1 cellular context compared by ENCODE assay signal in genomic region chr6:37819177-37819801, GRCh38.
A peak's percentile ranks its signal among the peaks of the same experiment; 100 is the strongest.
TF ChIP-seq lines count a peak whose summit lies in the region.

A gene with protein sequence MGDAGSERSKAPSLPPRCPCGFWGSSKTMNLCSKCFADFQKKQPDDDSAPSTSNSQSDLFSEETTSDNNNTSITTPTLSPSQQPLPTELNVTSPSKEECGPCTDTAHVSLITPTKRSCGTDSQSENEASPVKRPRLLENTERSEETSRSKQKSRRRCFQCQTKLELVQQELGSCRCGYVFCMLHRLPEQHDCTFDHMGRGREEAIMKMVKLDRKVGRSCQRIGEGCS (plus strand): TSS chr6:37819727. CDS start chr6:37819946, 219 bp downstream.

TF ChIP-seq in HEK293, 187 proteins besides CTCF, POLR2A, EP300 and RAD21 (continued from another document and continues in another):
- TF ChIP-seq BCL6B (tag by site-specific recombination; IDR thresholded peaks at IDR 0.05) (no peak), TRIM28 (IDR thresholded peaks at IDR 0.05; ENCODE audit: borderline replicate concordance, low read length) (0 out of 2 replicates have a peak, but pooled peaks have one; percentile 47), ZFP41 (tag by site-specific recombination; IDR thresholded peaks at IDR 0.05; ENCODE audit: borderline replicate concordance) (no peak), SCRT1 (tag by site-specific recombination; IDR thresholded peaks at IDR 0.05; ENCODE audit: borderline replicate concordance) (no peak), YY2 (tag by site-specific recombination; IDR thresholded peaks at IDR 0.05) (peak; percentile 87), ZNF501 (tag by site-specific recombination; IDR thresholded peaks at IDR 0.05) (peak; percentile 82), GLIS2 (tag by site-specific recombination; IDR thresholded peaks at IDR 0.05) (peak; percentile 98), ZNF324 (tag by site-specific recombination; IDR thresholded peaks at IDR 0.05) (0 out of 2 replicates have a peak, but pooled peaks have one; percentile 83), KLF8 (tag by site-specific recombination; IDR thresholded peaks at IDR 0.05) (peak; percentile 98), ZNF776 (tag by site-specific recombination; IDR thresholded peaks at IDR 0.05; ENCODE audit: borderline replicate concordance) (no peak), ZNF473 (tag by site-specific recombination; IDR thresholded peaks at IDR 0.05) (no peak), PATZ1 (tag by site-specific recombination; IDR thresholded peaks at IDR 0.05) (peak; percentile 96), TSHZ1 (tag by site-specific recombination; IDR thresholded peaks at IDR 0.05; ENCODE audit: borderline replicate concordance) (peak; percentile 40; the same call in 1 of the 2 replicates), ZFP69B (tag by site-specific recombination; IDR thresholded peaks at IDR 0.05) (peak; percentile 44; the same call in 1 of the 2 replicates), ZBTB6 (tag by site-specific recombination; IDR thresholded peaks at IDR 0.05) (peak; percentile 41; the same call in 1 of the 2 replicates), ZNF530 (tag by site-specific recombination; IDR thresholded peaks at IDR 0.05; ENCODE audit: low read depth) (no peak), OSR2 (tag by site-specific recombination; IDR thresholded peaks at IDR 0.05) (no peak), SP2 (tag by site-specific recombination; IDR thresholded peaks at IDR 0.05) (peak; percentile 81), SP7 (tag by site-specific recombination; IDR thresholded peaks at IDR 0.05) (peak; percentile 79), ZSCAN5A (tag by site-specific recombination; IDR thresholded peaks at IDR 0.05) (peak; percentile 82; the same call in 1 of the 2 replicates), TCF7L2 (IDR thresholded peaks at IDR 0.05; ENCODE audit: borderline replicate concordance, low read depth, low read length) (peak; percentile 60; the same call in 1 of the 2 replicates), ZBTB11 (tag by site-specific recombination; conservative IDR thresholded peaks at IDR 0.05; ENCODE audit: low read depth) (peak; percentile 58), ZNF248 (tag by site-specific recombination; IDR thresholded peaks at IDR 0.05) (no peak), REPIN1 (tag by site-specific recombination; IDR thresholded peaks at IDR 0.05; ENCODE audit: low read depth) (peak; percentile 71; the same call in 1 of the 2 replicates), ZNF660 (tag by site-specific recombination; IDR thresholded peaks at IDR 0.05) (no peak)
- TF ChIP-seq, protein P1, sequence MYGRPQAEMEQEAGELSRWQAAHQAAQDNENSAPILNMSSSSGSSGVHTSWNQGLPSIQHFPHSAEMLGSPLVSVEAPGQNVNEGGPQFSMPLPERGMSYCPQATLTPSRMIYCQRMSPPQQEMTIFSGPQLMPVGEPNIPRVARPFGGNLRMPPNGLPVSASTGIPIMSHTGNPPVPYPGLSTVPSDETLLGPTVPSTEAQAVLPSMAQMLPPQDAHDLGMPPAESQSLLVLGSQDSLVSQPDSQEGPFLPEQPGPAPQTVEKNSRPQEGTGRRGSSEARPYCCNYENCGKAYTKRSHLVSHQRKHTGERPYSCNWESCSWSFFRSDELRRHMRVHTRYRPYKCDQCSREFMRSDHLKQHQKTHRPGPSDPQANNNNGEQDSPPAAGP (tag by site-specific recombination; IDR thresholded peaks at IDR 0.05) = peak; percentile 87
- TF ChIP-seq, protein P2, sequence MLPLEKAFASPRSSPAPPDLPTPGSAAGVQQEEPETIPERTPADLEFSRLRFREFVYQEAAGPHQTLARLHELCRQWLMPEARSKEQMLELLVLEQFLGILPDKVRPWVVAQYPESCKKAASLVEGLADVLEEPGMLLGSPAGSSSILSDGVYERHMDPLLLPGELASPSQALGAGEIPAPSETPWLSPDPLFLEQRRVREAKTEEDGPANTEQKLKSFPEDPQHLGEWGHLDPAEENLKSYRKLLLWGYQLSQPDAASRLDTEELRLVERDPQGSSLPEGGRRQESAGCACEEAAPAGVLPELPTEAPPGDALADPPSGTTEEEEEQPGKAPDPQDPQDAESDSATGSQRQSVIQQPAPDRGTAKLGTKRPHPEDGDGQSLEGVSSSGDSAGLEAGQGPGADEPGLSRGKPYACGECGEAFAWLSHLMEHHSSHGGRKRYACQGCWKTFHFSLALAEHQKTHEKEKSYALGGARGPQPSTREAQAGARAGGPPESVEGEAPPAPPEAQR (tag by site-specific recombination; IDR thresholded peaks at IDR 0.05) = no peak; the same call in none of the 2 replicates
- TF ChIP-seq, protein P3, sequence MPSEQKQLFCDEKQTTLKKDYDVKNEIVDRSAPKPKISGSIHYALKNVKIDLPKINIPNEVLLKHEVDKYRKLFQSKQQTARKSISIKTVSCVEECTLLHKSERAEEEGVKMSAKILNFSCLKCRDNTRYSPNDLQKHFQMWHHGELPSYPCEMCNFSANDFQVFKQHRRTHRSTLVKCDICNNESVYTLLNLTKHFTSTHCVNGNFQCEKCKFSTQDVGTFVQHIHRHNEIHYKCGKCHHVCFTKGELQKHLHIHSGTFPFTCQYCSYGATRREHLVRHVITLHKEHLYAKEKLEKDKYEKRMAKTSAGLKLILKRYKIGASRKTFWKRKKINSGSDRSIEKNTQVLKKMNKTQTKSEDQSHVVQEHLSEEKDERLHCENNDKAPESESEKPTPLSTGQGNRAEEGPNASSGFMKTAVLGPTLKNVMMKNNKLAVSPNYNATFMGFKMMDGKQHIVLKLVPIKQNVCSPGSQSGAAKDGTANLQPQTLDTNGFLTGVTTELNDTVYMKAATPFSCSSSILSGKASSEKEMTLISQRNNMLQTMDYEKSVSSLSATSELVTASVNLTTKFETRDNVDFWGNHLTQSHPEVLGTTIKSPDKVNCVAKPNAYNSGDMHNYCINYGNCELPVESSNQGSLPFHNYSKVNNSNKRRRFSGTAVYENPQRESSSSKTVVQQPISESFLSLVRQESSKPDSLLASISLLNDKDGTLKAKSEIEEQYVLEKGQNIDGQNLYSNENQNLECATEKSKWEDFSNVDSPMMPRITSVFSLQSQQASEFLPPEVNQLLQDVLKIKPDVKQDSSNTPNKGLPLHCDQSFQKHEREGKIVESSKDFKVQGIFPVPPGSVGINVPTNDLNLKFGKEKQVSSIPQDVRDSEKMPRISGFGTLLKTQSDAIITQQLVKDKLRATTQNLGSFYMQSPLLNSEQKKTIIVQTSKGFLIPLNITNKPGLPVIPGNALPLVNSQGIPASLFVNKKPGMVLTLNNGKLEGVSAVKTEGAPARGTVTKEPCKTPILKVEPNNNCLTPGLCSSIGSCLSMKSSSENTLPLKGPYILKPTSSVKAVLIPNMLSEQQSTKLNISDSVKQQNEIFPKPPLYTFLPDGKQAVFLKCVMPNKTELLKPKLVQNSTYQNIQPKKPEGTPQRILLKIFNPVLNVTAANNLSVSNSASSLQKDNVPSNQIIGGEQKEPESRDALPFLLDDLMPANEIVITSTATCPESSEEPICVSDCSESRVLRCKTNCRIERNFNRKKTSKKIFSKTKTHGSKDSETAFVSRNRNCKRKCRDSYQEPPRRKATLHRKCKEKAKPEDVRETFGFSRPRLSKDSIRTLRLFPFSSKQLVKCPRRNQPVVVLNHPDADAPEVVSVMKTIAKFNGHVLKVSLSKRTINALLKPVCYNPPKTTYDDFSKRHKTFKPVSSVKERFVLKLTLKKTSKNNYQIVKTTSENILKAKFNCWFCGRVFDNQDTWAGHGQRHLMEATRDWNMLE (tag by site-specific recombination; conservative IDR thresholded peaks at IDR 0.05; ENCODE audit: low read depth) = 0 out of 2 replicates have a peak, but pooled peaks have one; percentile 22
- TF ChIP-seq, protein P4, sequence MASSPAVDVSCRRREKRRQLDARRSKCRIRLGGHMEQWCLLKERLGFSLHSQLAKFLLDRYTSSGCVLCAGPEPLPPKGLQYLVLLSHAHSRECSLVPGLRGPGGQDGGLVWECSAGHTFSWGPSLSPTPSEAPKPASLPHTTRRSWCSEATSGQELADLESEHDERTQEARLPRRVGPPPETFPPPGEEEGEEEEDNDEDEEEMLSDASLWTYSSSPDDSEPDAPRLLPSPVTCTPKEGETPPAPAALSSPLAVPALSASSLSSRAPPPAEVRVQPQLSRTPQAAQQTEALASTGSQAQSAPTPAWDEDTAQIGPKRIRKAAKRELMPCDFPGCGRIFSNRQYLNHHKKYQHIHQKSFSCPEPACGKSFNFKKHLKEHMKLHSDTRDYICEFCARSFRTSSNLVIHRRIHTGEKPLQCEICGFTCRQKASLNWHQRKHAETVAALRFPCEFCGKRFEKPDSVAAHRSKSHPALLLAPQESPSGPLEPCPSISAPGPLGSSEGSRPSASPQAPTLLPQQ (tag by site-specific recombination; IDR thresholded peaks at IDR 0.05) = peak; percentile 75
